In the genomic region with DNA sequence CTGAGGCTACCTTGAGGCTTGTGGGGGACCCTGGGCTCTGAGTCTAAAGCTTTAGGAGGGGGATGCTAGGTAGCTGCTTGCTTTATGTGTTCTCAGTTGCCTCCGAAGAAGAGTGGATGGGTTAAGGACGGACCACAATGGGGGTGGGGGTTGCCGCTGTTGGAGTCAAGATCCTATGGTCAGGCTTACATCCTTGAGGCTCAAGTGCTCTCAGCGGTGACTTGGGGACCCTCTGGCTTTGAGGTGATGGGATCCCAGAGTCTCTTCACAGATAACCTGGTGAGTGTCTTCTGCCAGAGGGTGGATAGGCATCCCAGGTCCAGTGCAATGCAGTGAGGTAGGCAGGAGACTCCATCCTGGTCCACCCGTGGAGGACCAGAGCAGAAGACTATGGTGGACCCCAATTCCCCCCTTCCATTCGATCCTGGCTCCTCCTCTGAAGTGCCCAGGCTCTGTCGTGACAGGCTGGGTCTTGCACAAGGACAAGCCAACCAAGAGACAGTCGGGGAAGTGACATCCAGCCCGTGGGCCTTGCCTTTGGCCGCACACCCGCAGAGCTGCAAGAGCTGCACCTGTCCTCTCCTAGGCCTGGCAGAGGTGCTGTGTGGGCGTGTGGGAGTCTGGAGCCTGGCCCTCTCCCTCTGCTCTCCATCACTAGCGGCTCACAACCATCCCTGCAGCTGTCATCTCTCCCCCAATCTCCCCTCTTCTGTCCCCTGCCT, we compare ENCODE assay signal across 1 cellular context.
TF ChIP-seq lines count a peak whose summit lies in the region.

No MANE protein-coding gene starts in this region.

TF ChIP-seq in IMR-90, 13 proteins besides CTCF, POLR2A, EP300 and RAD21:
- TF ChIP-seq RCOR1 (IDR thresholded peaks at IDR 0.05; ENCODE audit: insufficient replicate concordance, low read length) (no peak), MAZ (IDR thresholded peaks at IDR 0.05; ENCODE audit: borderline replicate concordance, low read depth, low read length) (no peak), FOS (IDR thresholded peaks at IDR 0.05; ENCODE audit: low read depth, low read length) (no peak), RFX5 (IDR thresholded peaks at IDR 0.05; ENCODE audit: low read depth, low read length) (no peak), NFE2L2 (IDR thresholded peaks at IDR 0.05; ENCODE audit: low read depth, low read length) (no peak), CEBPB (IDR thresholded peaks at IDR 0.05; ENCODE audit: low read depth, low read length) (no peak), BHLHE40 (IDR thresholded peaks at IDR 0.05; ENCODE audit: low read depth, low read length) (no peak), CHD1 (IDR thresholded peaks at IDR 0.05; ENCODE audit: low read depth, low read length) (no peak), MXI1 (IDR thresholded peaks at IDR 0.05; ENCODE audit: borderline replicate concordance, low read depth, low read length) (no peak)
- TF ChIP-seq, protein P1, sequence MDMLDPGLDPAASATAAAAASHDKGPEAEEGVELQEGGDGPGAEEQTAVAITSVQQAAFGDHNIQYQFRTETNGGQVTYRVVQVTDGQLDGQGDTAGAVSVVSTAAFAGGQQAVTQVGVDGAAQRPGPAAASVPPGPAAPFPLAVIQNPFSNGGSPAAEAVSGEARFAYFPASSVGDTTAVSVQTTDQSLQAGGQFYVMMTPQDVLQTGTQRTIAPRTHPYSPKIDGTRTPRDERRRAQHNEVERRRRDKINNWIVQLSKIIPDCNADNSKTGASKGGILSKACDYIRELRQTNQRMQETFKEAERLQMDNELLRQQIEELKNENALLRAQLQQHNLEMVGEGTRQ (IDR thresholded peaks at IDR 0.05; ENCODE audit: low read depth, low read length) = no peak
